1 cellular context compared by ENCODE assay signal in the genomic region with DNA sequence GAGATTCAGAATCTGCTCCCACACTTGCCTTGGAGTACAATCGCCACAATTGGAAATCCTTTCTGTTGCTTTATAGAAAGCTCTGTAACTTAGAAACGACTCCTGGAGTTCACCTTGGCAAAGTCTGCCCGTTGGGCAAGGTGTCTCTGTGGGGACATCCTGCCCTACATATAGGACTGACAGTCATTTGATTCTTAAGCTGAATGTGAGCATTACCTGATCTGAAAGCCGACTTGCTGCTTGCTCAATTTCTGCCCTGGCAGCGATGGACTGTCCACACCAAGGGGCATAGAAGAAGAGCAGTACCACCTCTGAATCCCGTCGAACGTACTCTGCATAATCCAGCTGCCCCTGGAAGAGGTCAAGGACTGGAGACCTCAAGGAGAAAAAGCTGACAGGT.
TF ChIP-seq lines count a peak whose summit lies in the region.

No MANE protein-coding gene starts in this region.

TF ChIP-seq in HepG2, 621 proteins besides CTCF, POLR2A, EP300 and RAD21:
- TF ChIP-seq SRF (IDR thresholded peaks at IDR 0.05; ENCODE audit: low read depth, low read length), result no peak
- TF ChIP-seq, protein P1, sequence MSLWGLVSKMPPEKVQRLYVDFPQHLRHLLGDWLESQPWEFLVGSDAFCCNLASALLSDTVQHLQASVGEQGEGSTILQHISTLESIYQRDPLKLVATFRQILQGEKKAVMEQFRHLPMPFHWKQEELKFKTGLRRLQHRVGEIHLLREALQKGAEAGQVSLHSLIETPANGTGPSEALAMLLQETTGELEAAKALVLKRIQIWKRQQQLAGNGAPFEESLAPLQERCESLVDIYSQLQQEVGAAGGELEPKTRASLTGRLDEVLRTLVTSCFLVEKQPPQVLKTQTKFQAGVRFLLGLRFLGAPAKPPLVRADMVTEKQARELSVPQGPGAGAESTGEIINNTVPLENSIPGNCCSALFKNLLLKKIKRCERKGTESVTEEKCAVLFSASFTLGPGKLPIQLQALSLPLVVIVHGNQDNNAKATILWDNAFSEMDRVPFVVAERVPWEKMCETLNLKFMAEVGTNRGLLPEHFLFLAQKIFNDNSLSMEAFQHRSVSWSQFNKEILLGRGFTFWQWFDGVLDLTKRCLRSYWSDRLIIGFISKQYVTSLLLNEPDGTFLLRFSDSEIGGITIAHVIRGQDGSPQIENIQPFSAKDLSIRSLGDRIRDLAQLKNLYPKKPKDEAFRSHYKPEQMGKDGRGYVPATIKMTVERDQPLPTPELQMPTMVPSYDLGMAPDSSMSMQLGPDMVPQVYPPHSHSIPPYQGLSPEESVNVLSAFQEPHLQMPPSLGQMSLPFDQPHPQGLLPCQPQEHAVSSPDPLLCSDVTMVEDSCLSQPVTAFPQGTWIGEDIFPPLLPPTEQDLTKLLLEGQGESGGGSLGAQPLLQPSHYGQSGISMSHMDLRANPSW (CRISPR knock-in tag; IDR thresholded peaks at IDR 0.05; ENCODE audit: borderline replicate concordance), result 0 out of 2 replicates have a peak, but pooled peaks have one; percentile 24
TF ChIP-seq in HepG2: peak in this region for 1.
